ENCODE assay signal across 1 cellular context in genomic region chr3:132286035-132286434, GRCh38.
TF ChIP-seq lines count a peak whose summit lies in the region.

No MANE protein-coding gene starts in this region.

TF ChIP-seq in K562, 482 proteins besides CTCF, POLR2A, EP300 and RAD21 (continued from another document):
- TF ChIP-seq GMEB1 (CRISPR knock-in tag; IDR thresholded peaks at IDR 0.05) (no peak), NR4A1 (CRISPR knock-in tag; IDR thresholded peaks at IDR 0.05) (no peak), NR4A1 (tag; IDR thresholded peaks at IDR 0.05) (no peak)
